ENCODE assay signal across 8 cellular contexts in the genomic region with DNA sequence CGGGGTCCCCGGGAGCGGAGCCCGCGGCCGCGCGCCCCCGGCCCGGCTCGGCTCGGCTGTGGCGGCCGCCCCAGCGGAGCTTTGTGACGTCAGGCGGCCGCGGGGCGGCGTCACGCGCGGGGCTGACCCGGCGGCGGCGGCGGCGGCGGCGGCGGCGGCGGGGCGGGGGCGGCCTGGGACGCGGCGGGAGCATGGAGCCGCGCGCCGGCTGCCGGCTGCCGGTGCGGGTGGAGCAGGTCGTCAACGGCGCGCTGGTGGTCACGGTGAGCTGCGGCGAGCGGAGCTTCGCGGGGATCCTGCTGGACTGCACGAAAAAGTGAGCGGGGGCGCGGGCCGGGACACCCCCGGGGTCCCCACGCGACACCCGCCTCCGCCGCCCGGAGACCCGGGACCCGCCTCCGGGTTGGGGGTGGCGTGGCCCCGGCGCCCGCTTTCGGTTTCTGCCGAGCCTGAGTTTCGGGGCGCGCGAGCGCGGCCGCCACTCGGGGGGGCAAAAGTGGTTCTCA. TPM values are rescaled to one million over a fixed set of nuclear protein-coding genes. Genes with fewer than 3 reads are reported as not detected.
A peak's percentile ranks its signal among the peaks of the same experiment; 100 is the strongest.
DNase-seq lines count a peak whose midpoint lies in the region; ATAC-seq and TF ChIP-seq lines count a peak whose summit lies in the region.

A gene (plus strand): TSS at position 165 of the 506 bp plus-strand sequence. CDS start 27 bp downstream, at position 192.

- H3K36me3 ChIP-seq in MM.1S (replicated peaks; ENCODE audit: insufficient read depth, low read length) (no peaks in the 10 kb centered on the region), urinary bladder (ENCODE audit: insufficient read depth) (no peaks in the 10 kb centered on the region)

- H3K4me1 ChIP-seq in MM.1S (ENCODE audit: low read length): peaks cover 6% of the 10 kb centered on the region; the same call in 1 of the 2 replicates
- H3K4me1 ChIP-seq in urinary bladder (ENCODE audit: insufficient read depth): no peaks in the 10 kb centered on the region

- whole genome bisulfite sequencing in urinary bladder: under 1% methylated on average over 85 of the region's 86 CpGs

- peaks cover 12% of the 10 kb centered on the region; the same call in 1 of the 2 replicates for H3K27me3 ChIP-seq in MM.1S (replicated peaks; ENCODE audit: insufficient read depth, low read length)

- TF ChIP-seq CTCF in CD14-positive monocyte (IDR thresholded peaks at IDR 0.05) (no peak), MM.1S (IDR thresholded peaks at IDR 0.05; ENCODE audit: low read length) (no peak), neural crest cell (conservative IDR thresholded peaks at IDR 0.05) (no peak)

- H3K9me3 ChIP-seq in MM.1S (replicated peaks; ENCODE audit: insufficient read depth, low read length): no peaks in the 10 kb centered on the region

- H3K27me3 Mint-ChIP-seq in CD14-positive monocyte (ENCODE audit: low read depth in 3 of 3) (peaks cover 5 to 10% (median 7%) of the 10 kb centered on the region in 3 donors), neural crest cell (ENCODE audit: low read depth) (no peaks in the 10 kb centered on the region)
- no peaks in the 10 kb centered on the region for H3K27me3 Mint-ChIP-seq in activated T-cell treated with anti-CD3 and anti-CD28 coated beads, Interleukin-2, amount 50 U/mL, for 72 hours (ENCODE audit: low read depth)

- peak within 1 kb of the TSS; percentile 40; the same call in 1 of the 2 replicates for H3K9ac ChIP-seq in MM.1S (ENCODE audit: low read length)

- ATAC-seq in GM21515 (IDR thresholded peaks at IDR 0.05; ENCODE audit: unreplicated experiment): peak; percentile 52
- ATAC-seq in activated T-cell treated with anti-CD3 and anti-CD28 coated beads, Interleukin-2, amount 50 U/mL, for 72 hours (replicated peaks in 1 of 2): peak; percentile 50 to 56

- peak within 1 kb of the TSS; percentile 88 to 96 (median 94) for H3K27ac Mint-ChIP-seq in CD14-positive monocyte
- H3K27ac Mint-ChIP-seq in activated T-cell treated with anti-CD3 and anti-CD28 coated beads, Interleukin-2, amount 50 U/mL, for 72 hours: peak within 1 kb of the TSS; percentile 75
- peak within 1 kb of the TSS; percentile 87 for H3K27ac Mint-ChIP-seq in neural crest cell (ENCODE audit: unreplicated experiment)

- DNase-seq in CD14-positive monocyte (ENCODE audit: low spot score) (no peak), MM.1S (peak; percentile 39), fibroblast of peridontal ligament (ENCODE audit: extremely low read depth) (peak; percentile 25), neural crest cell (ENCODE audit: low read depth, low spot score) (no peak), superior temporal gyrus (ENCODE audit: extremely low spot score) (no peak)
- peak; percentile 55 to 75 for DNase-seq in activated T-cell treated with anti-CD3 and anti-CD28 coated beads, Interleukin-2, amount 50 U/mL, for 72 hours

- no peaks in the 10 kb centered on the region for H3K79me2 ChIP-seq in MM.1S (ENCODE audit: low read length)

- H3F3A ChIP-seq in MM.1S (ENCODE audit: insufficient read depth, low read length): no peaks in the 10 kb centered on the region

- H3K4me3 Mint-ChIP-seq in CD14-positive monocyte: peak within 1 kb of the TSS; percentile 89 to 95
- H3K4me3 Mint-ChIP-seq in activated T-cell treated with anti-CD3 and anti-CD28 coated beads, Interleukin-2, amount 50 U/mL, for 72 hours: peak within 1 kb of the TSS; percentile 85 to 91
- H3K4me3 Mint-ChIP-seq in neural crest cell: peak within 1 kb of the TSS; percentile 89

- H3K9me2 ChIP-seq in MM.1S (replicated peaks; ENCODE audit: insufficient read depth, low read length): no peaks in the 10 kb centered on the region

- intact Hi-C loops in CD14-positive monocyte (cut with micrococcal nuclease): loop anchor here in 1 of 2 donors (5.0 to 10.0 kb wide), 3 partner anchors 50 to 238 kb away; no protein-coding TSS in a partner anchor

- H4K20me1 ChIP-seq in MM.1S (ENCODE audit: insufficient read depth, low read length): no peaks in the 10 kb centered on the region

- H3K4me3 ChIP-seq in MM.1S (ENCODE audit: low read length) (peak within 1 kb of the TSS; percentile 60), urinary bladder (ENCODE audit: low read depth, low read length) (peak within 1 kb of the TSS; percentile 73)

- H3K36me3 Mint-ChIP-seq in CD14-positive monocyte (peaks cover 7 to 11% of the 10 kb centered on the region in 2 donors), neural crest cell (ENCODE audit: low read depth) (peaks cover 4% of the 10 kb centered on the region)
- H3K36me3 Mint-ChIP-seq in activated T-cell treated with anti-CD3 and anti-CD28 coated beads, Interleukin-2, amount 50 U/mL, for 72 hours (ENCODE audit: insufficient read depth in 2 of 2): no peaks in the 10 kb centered on the region

- H2AFZ ChIP-seq in MM.1S (ENCODE audit: low read length): peak within 1 kb of the TSS; percentile 27; the same call in 1 of the 2 replicates

- peak within 1 kb of the TSS; percentile 82 for H3K4me2 ChIP-seq in MM.1S (ENCODE audit: low read depth, low read length)

- H3K27ac ChIP-seq in MM.1S (ENCODE audit: low read length): peak within 1 kb of the TSS; percentile 18; the same call in 1 of the 2 replicates
- peak within 1 kb of the TSS; percentile 88 for H3K27ac ChIP-seq in urinary bladder (ENCODE audit: low read depth)

- H3K4me1 Mint-ChIP-seq in CD14-positive monocyte (peaks cover 63% of the 10 kb centered on the region), neural crest cell (peaks cover 10% of the 10 kb centered on the region)
- peaks cover 10% of the 10 kb centered on the region for H3K4me1 Mint-ChIP-seq in activated T-cell treated with anti-CD3 and anti-CD28 coated beads, Interleukin-2, amount 50 U/mL, for 72 hours (ENCODE audit: low read depth)

- H3K9me3 Mint-ChIP-seq in CD14-positive monocyte: peaks cover 0 to 5% (median 0%) of the 10 kb centered on the region in 7 donors
- peaks cover 1 to 5% of the 10 kb centered on the region in 2 donors for H3K9me3 Mint-ChIP-seq in activated T-cell treated with anti-CD3 and anti-CD28 coated beads, Interleukin-2, amount 50 U/mL, for 72 hours
- peaks cover 5% of the 10 kb centered on the region for H3K9me3 Mint-ChIP-seq in neural crest cell

RNA-seq across cellular contexts. Expression of the gene that starts here (rescaled TPM):
- 1 to 10 TPM; 2.4 to 2.7 TPM for polyA plus RNA-seq in CD14-positive monocyte
- total RNA-seq in activated T-cell treated with anti-CD3 and anti-CD28 coated beads, Interleukin-2, amount 50 U/mL, for 72 hours: 1 to 10 TPM; 3.1 to 5.2 TPM
- total RNA-seq in neural crest cell: 14.2 and 15.3 TPM in 2 replicates
- total RNA-seq in urinary bladder: 6.8 TPM
- polyA plus RNA-seq in urinary bladder: 16.6 TPM

Comparison
In these comparisons a context has a peak if more than half of its experiments do, and no peak if none do; other contexts are left out.
1. DNase-seq: peak in MM.1S (single experiment), activated T-cell treated with anti-CD3 and anti-CD28 coated beads, Interleukin-2, amount 50 U/mL, for 72 hours (2 of 2) and fibroblast of peridontal ligament (single experiment); none in CD14-positive monocyte (single experiment), neural crest cell (single experiment) and superior temporal gyrus (single experiment).
2. Peak in every context shown above with its lines, with median percentiles within 50 percentile points of each other: H3K27ac Mint-ChIP-seq and H3K4me3 Mint-ChIP-seq.